19 cellular contexts compared by ENCODE assay signal in the genomic region with DNA sequence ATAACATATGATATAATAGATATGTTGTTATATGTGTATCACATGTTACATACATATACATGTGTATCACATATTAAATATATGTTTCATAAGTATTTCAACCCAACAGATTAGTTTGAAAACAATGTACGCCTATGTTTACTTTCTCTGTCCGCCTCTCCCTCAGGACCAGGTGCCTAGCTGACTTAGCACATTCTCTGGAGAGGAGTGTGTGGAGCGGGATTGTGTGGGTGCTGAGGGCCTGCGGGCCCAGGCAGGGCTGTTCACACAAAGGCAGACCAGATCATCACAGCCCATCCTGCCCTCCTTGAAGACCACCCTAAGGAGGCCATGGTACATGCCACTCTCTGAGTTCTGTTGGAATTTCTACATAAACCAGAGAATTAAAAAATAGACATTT.
DNase-seq lines count a peak whose midpoint lies in the region; ATAC-seq, FAIRE-seq and TF ChIP-seq lines count a peak whose summit lies in the region.
"Had no signal": no experiment of that assay in that cellular context is flagged by ENCODE, and none has a peak within 500 bp of the region (broad histone marks: within the 10 kb centered on the region; RNA-seq: fewer than 3 reads in every experiment).

No MANE protein-coding gene starts in this region.

- 0 out of 2 replicates have a peak overlapping the region, but pooled peaks have one; percentile 22 for H4K8ac ChIP-seq in H1 (ENCODE audit: extremely low read depth, insufficient read depth, low read length)
- H4K8ac ChIP-seq in neuronal stem cell (ENCODE audit: low read depth, low read length), result no peak overlapping the region

- no peak overlapping the region for H3K4ac ChIP-seq in H1 (replicated peaks; ENCODE audit: insufficient read length, low read depth, low read length)
- H3K4ac ChIP-seq in neuronal stem cell (ENCODE audit: low read length), result no peak overlapping the region

- no peaks in the 10 kb centered on the region for H3K36me3 Mint-ChIP-seq in effector memory CD8-positive, alpha-beta T cell (ENCODE audit: insufficient read depth)

- H2AFZ ChIP-seq in H1 (ENCODE audit: low read length) (no peak overlapping the region), neuronal stem cell (ENCODE audit: low read length) (no peak overlapping the region)

- no peaks in the 10 kb centered on the region for H3K9me3 Mint-ChIP-seq in effector memory CD8-positive, alpha-beta T cell
- H3K9me3 Mint-ChIP-seq: CD4-positive, alpha-beta T cell; H9 had no signal

- no peaks in the 10 kb centered on the region for H3K23me2 ChIP-seq in H1 (ENCODE audit: low read depth, low read length)

- TF ChIP-seq CTCF in H1 (IDR thresholded peaks at IDR 0.05; ENCODE audit: control extremely low read depth in 1 of 3, insufficient read depth in 1 of 3, low read depth in 1 of 3, low read length in 3 of 3) (no peak), sigmoid colon (IDR thresholded peaks at IDR 0.05) (no peak)

- no peak for TF ChIP-seq POLR2A in H1 (IDR thresholded peaks at IDR 0.05; ENCODE audit: control extremely low read depth in 1 of 2, low read depth in 2 of 2, low read length in 2 of 2)
- TF ChIP-seq POLR2A in sigmoid colon (IDR thresholded peaks at IDR 0.05), result no peak

- H3K23ac ChIP-seq in H1 (ENCODE audit: insufficient read length) (no peak overlapping the region), neuronal stem cell (ENCODE audit: low read depth, low read length, poor library complexity) (no peak overlapping the region)

- no peak overlapping the region for H3K18ac ChIP-seq in H1 (ENCODE audit: extremely low read depth, low read length)
- peak overlapping the region; percentile 45 for H3K18ac ChIP-seq in neuronal stem cell (ENCODE audit: low read length)

- H3K4me3 Mint-ChIP-seq in effector memory CD8-positive, alpha-beta T cell, result no peak overlapping the region
- H3K4me3 Mint-ChIP-seq: CD4-positive, alpha-beta T cell; H9 had no signal

- H2BK15ac ChIP-seq in H1 (ENCODE audit: low read length), result no peak overlapping the region
- no peak overlapping the region for H2BK15ac ChIP-seq in neuronal stem cell (ENCODE audit: low read length)

- H4K91ac ChIP-seq in H1 (replicated peaks; ENCODE audit: insufficient read length, low read length) (no peak overlapping the region), neuronal stem cell (ENCODE audit: low read depth, low read length, poor library complexity) (no peak overlapping the region)

- H3K79me1 ChIP-seq in H1 (ENCODE audit: low read depth, low read length), result no peaks in the 10 kb centered on the region
- no peaks in the 10 kb centered on the region for H3K79me1 ChIP-seq in neuronal stem cell (ENCODE audit: low read depth, low read length)

- no peak overlapping the region for H2BK20ac ChIP-seq in H1 (ENCODE audit: low read length)

- H3K27me3 ChIP-seq in H1 (replicated peaks in 1 of 4; ENCODE audit: control insufficient read depth in 3 of 4, extremely low read depth in 1 of 4, insufficient read depth in 3 of 4, low read length in 3 of 4) (no peaks in the 10 kb centered on the region), neuronal stem cell (ENCODE audit: control insufficient read depth in 3 of 3, insufficient read depth in 3 of 3, low read depth in 1 of 3, low read length in 3 of 3) (no peaks in the 10 kb centered on the region), sigmoid colon (peaks cover 0 to 14% (median 0%) of the 10 kb centered on the region in 3 donors)

- H3K9ac ChIP-seq in H1 (replicated peaks in 1 of 4; ENCODE audit: extremely low read depth in 1 of 4, low read depth in 3 of 4, low read length in 3 of 4) (no peak overlapping the region), neuronal stem cell (ENCODE audit: low read depth, low read length, poor library complexity) (no peak overlapping the region)

- 91% methylated on average over 4 of the region's 4 CpGs; no CpG with 5 or more reads in 1 of the 2 experiments for WGBS in H1 (ENCODE audit: extremely low coverage in 1 of 2, insufficient coverage in 1 of 2, insufficient read length in 1 of 2, insufficient replicate concordance in 2 of 2, low coverage in 1 of 2, low lambda C conversion rate in 2 of 2, missing lambda C conversion rate in 1 of 2), 2 experiments
- no CpG with 5 or more reads among the region's 4 CpGs for WGBS in neuronal stem cell (ENCODE audit: extremely low coverage in 2 of 2, insufficient read length in 2 of 2, insufficient replicate concordance in 1 of 2), 2 donors
- 87 to 90% methylated on average over 4 of the region's 4 CpGs for WGBS in sigmoid colon, 2 donors

- peak; percentile 14 for DNase-seq in activated effector memory CD4-positive, alpha-beta T cell treated with anti-CD3 and anti-CD28 coated beads, Interleukin-2, amount 50 U/mL, for 16 hours
- no peak for DNase-seq in activated effector memory CD4-positive, alpha-beta T cell treated with Interleukin-2 at 50 U/mL for 16 hours
- DNase-seq in H1 (ENCODE audit: low read depth in 1 of 2, low spot score in 2 of 2) (no peak), neuronal stem cell (ENCODE audit: low spot score) (no peak), sigmoid colon (peak; percentile 19)
- DNase-seq in effector memory CD8-positive, alpha-beta T cell, result no peak
- DNase-seq: AML-193; CD4-positive, alpha-beta T cell; DMS153; DMS79; GDM1; GOT3; H9 had no signal

- no peak for FAIRE-seq in H1 (lab: Jason Lieb, UNC)
- FAIRE-seq: A549, GM12892, GM18507 had no signal

- no peak overlapping the region for H3K27ac ChIP-seq in H1 (ENCODE audit: low read depth, low read length)
- H3K27ac ChIP-seq in neuronal stem cell (replicated peaks; ENCODE audit: low read length), result no peak overlapping the region
- no peak overlapping the region for H3K27ac ChIP-seq in sigmoid colon
- H3K27ac ChIP-seq: 22Rv1, A549, C4-2B had no signal

- H2BK5ac ChIP-seq in H1 (ENCODE audit: low read depth, low read length) (no peak overlapping the region), neuronal stem cell (ENCODE audit: low read length) (peak overlapping the region; percentile 26)

- H3K4me1 Mint-ChIP-seq in effector memory CD8-positive, alpha-beta T cell (ENCODE audit: low read depth in 2 of 2), result no peaks in the 10 kb centered on the region

- H3K4me3 ChIP-seq in H1 (ENCODE audit: extremely low read depth in 1 of 4, insufficient read depth in 2 of 4, low read depth in 3 of 4, low read length in 4 of 4), result no peak overlapping the region
- no peak overlapping the region for H3K4me3 ChIP-seq in neuronal stem cell (ENCODE audit: low read length in 2 of 2)
- H3K4me3 ChIP-seq in sigmoid colon, result no peak overlapping the region
- H3K4me3 ChIP-seq: A549 had no signal

- no peak overlapping the region for H2BK120ac ChIP-seq in H1 (replicated peaks; ENCODE audit: low read depth, low read length)
- H2BK120ac ChIP-seq in neuronal stem cell (ENCODE audit: low read depth, low read length), result no peak overlapping the region

- H3K4me1 ChIP-seq in H1 (replicated peaks in 1 of 4; ENCODE audit: control insufficient read depth in 3 of 4, insufficient read depth in 4 of 4, low read length in 3 of 4) (peaks cover 0 to 3% (median under 1%) of the 10 kb centered on the region in 4 experiments; a peak in 1 of 7 replicates), neuronal stem cell (ENCODE audit: control insufficient read depth in 2 of 2, insufficient read depth in 1 of 2, low read depth in 1 of 2, low read length in 2 of 2) (peaks cover 0 to 4% of the 10 kb centered on the region in 2 donors), sigmoid colon (no peaks in the 10 kb centered on the region)
- H3K4me1 ChIP-seq: A549 had no signal

- TF ChIP-seq RAD21 in H1 (IDR thresholded peaks at IDR 0.05 in 1 of 2, conservative IDR thresholded peaks at IDR 0.05 in 1 of 2; ENCODE audit: low read depth in 2 of 2, low read length in 2 of 2), result no peak

- H3K79me2 ChIP-seq in H1 (ENCODE audit: control insufficient read depth in 1 of 2, insufficient read depth in 2 of 2, low read length in 2 of 2), result no peaks in the 10 kb centered on the region

- H3K9me3 ChIP-seq in H1 (ENCODE audit: insufficient read depth in 2 of 2, low read depth in 1 of 2, low read length in 1 of 2) (no peaks in the 10 kb centered on the region), neuronal stem cell (replicated peaks in 1 of 2; ENCODE audit: control insufficient read depth in 2 of 2, insufficient read depth in 1 of 2, low read depth in 1 of 2, low read length in 2 of 2) (no peaks in the 10 kb centered on the region), sigmoid colon (no peaks in the 10 kb centered on the region)
- H3K9me3 ChIP-seq: A549 had no signal

- CTCF ChIA-PET in H1 (lab: Charles Lee; ENCODE audit: partially characterized antibody), result no interaction called here

- intact Hi-C loops in sigmoid colon (cut with DNase I), result no loop called here

- no peak overlapping the region for H3K4me2 ChIP-seq in H1 (ENCODE audit: insufficient read depth in 1 of 2, low read depth in 2 of 2, low read length in 2 of 2)
- H3K4me2 ChIP-seq in neuronal stem cell (ENCODE audit: insufficient read depth, low read length, poor library complexity, severe bottlenecking), result no peak overlapping the region
- H3K4me2 ChIP-seq: A549 had no signal

- POLR2A ChIA-PET in H1 (lab: Charles Lee; ENCODE audit: partially characterized antibody), result interaction anchor here (1.8 kb wide), 1 partner anchor 527 kb away, joined by 4 read pairs; no protein-coding TSS in a partner anchor

- TF ChIP-seq EP300 in H1 (IDR thresholded peaks at IDR 0.05; ENCODE audit: borderline replicate concordance in 1 of 2, low read depth in 2 of 2, low read length in 2 of 2) (no peak), sigmoid colon (IDR thresholded peaks at IDR 0.05) (no peak)

- ATAC-seq in effector memory CD8-positive, alpha-beta T cell (replicated peaks), result no peak
- no peak for ATAC-seq in GM18511 (IDR thresholded peaks at IDR 0.05; ENCODE audit: unreplicated experiment)
- ATAC-seq: A549 had no signal

- H3K14ac ChIP-seq in H1 (ENCODE audit: insufficient read length) (no peak overlapping the region), neuronal stem cell (ENCODE audit: low read length) (no peak overlapping the region)

- no peak overlapping the region for H3K56ac ChIP-seq in H1 (replicated peaks; ENCODE audit: insufficient read length, low read depth, low read length)

- no peak overlapping the region for H2AK5ac ChIP-seq in H1 (ENCODE audit: low read depth, low read length)
- no peak overlapping the region for H2AK5ac ChIP-seq in neuronal stem cell (ENCODE audit: low read depth, low read length)

- no peak overlapping the region for H3K27ac Mint-ChIP-seq in effector memory CD8-positive, alpha-beta T cell
- H3K27ac Mint-ChIP-seq: CD4-positive, alpha-beta T cell had no signal

- H2BK12ac ChIP-seq in H1 (ENCODE audit: low read depth, low read length) (no peak overlapping the region), neuronal stem cell (ENCODE audit: low read length) (no peak overlapping the region)

- H3K36me3 ChIP-seq in H1 (ENCODE audit: control insufficient read depth in 2 of 4, insufficient read depth in 4 of 4, low read length in 3 of 4) (no peaks in the 10 kb centered on the region), neuronal stem cell (replicated peaks in 1 of 2; ENCODE audit: control insufficient read depth in 2 of 2, insufficient read depth in 2 of 2, low read length in 2 of 2) (no peaks in the 10 kb centered on the region), sigmoid colon (no peaks in the 10 kb centered on the region)

- H4K5ac ChIP-seq in H1 (ENCODE audit: insufficient read length, low read depth, low read length), result no peak overlapping the region

- H4K20me1 ChIP-seq in H1 (replicated peaks in 1 of 2; ENCODE audit: control insufficient read depth in 1 of 2, insufficient read depth in 2 of 2, low read length in 2 of 2), result no peaks in the 10 kb centered on the region

- peaks cover 54 to 70% of the 10 kb centered on the region in 2 donors for H3K27me3 Mint-ChIP-seq in effector memory CD8-positive, alpha-beta T cell

Comparison
In these comparisons a context has a peak if more than half of its experiments do, and no peak if none do; other contexts are left out.
1. DNase-seq: peak in activated effector memory CD4-positive, alpha-beta T cell treated with anti-CD3 and anti-CD28 coated beads, Interleukin-2, amount 50 U/mL, for 16 hours (single experiment) and sigmoid colon (single experiment); none in activated effector memory CD4-positive, alpha-beta T cell treated with Interleukin-2 at 50 U/mL for 16 hours (single experiment), H1 (0 of 2), neuronal stem cell (single experiment) and effector memory CD8-positive, alpha-beta T cell (0 of 3).